ENCODE assay signal across 24 cellular contexts in genomic region chrY:12734051-12734450, GRCh38. TPM values are rescaled to one million over a fixed set of nuclear protein-coding genes. Genes with fewer than 3 reads are reported as not detected.
DNase-seq lines count a peak whose midpoint lies in the region; ATAC-seq lines count a peak whose summit lies in the region.
"Had no signal": no experiment of that assay in that cellular context is flagged by ENCODE, and none has a peak within 500 bp of the region (broad histone marks: within the 10 kb centered on the region; RNA-seq: fewer than 3 reads in every experiment).

No MANE protein-coding gene starts in this region.

- DNase-seq in D341Med (ENCODE audit: low spot score) = peak; percentile 29
- DNase-seq in M059J (ENCODE audit: low read depth) = peak; percentile 5
- peak; percentile 3 for DNase-seq in glomerular visceral epithelial cell (ENCODE audit: extremely low spot score)
- no peak for DNase-seq in stimulated activated naive B cell treated with anti-CD40 and anti-IgM and Interleukin-4, amounts not matched to agents 10 μg/mL and 1 μg/mL and 100 μg/mL, for 72 hours
- no peak for DNase-seq in stimulated activated CD4-positive, alpha-beta T cell treated with anti-CD3 and anti-CD28 coated beads, Interleukin-4, amount 100 ng/mL, for 4 hours
- DNase-seq: activated effector memory CD4-positive, alpha-beta T cell treated with Interleukin-2 at 50 U/mL for 16 hours; Caco-2; DMS79 treated with DMSO at 0.1 percent for 48 hours; head of caudate nucleus; IMR-90; kidney; lower lobe of right lung; NCI-H1048; NCI-H1694 treated with DMSO at 0.1 percent for 48 hours; NCI-H524 treated with DMSO at 0.1 percent for 48 hours; PC-9; SHP77; upper lobe of left lung had no signal

- H3K9me3 Mint-ChIP-seq in stimulated activated naive B cell treated with anti-CD40 and anti-IgM and Interleukin-4, amounts not matched to agents 10 μg/mL and 1 μg/mL and 100 μg/mL, for 72 hours = no peaks in the 10 kb centered on the region
- H3K9me3 Mint-ChIP-seq: brain, nephron had no signal

- H3K27me3 Mint-ChIP-seq in stimulated activated naive B cell treated with anti-CD40 and anti-IgM and Interleukin-4, amounts not matched to agents 10 μg/mL and 1 μg/mL and 100 μg/mL, for 72 hours = no peaks in the 10 kb centered on the region
- H3K27me3 Mint-ChIP-seq: brain had no signal

- no peak overlapping the region for H3K4me3 Mint-ChIP-seq in stimulated activated naive B cell treated with anti-CD40 and anti-IgM and Interleukin-4, amounts not matched to agents 10 μg/mL and 1 μg/mL and 100 μg/mL, for 72 hours
- H3K4me3 Mint-ChIP-seq: brain, nephron had no signal

- no peak overlapping the region for H3K27ac Mint-ChIP-seq in stimulated activated naive B cell treated with anti-CD40 and anti-IgM and Interleukin-4, amounts not matched to agents 10 μg/mL and 1 μg/mL and 100 μg/mL, for 72 hours
- H3K27ac Mint-ChIP-seq: brain, nephron had no signal

- H3K36me3 Mint-ChIP-seq in stimulated activated naive B cell treated with anti-CD40 and anti-IgM and Interleukin-4, amounts not matched to agents 10 μg/mL and 1 μg/mL and 100 μg/mL, for 72 hours = peaks cover 0 to 14% of the 10 kb centered on the region in 2 donors
- H3K36me3 Mint-ChIP-seq: brain had no signal

- peak; percentile 7 for ATAC-seq in GM19035 (IDR thresholded peaks at IDR 0.05; ENCODE audit: unreplicated experiment)
- no peak for ATAC-seq in GM19463 (IDR thresholded peaks at IDR 0.05; ENCODE audit: unreplicated experiment)
- no peak for ATAC-seq in stimulated activated naive B cell treated with anti-CD40 and anti-IgM and Interleukin-4, amounts not matched to agents 10 μg/mL and 1 μg/mL and 100 μg/mL, for 72 hours (replicated peaks)
- ATAC-seq: lower lobe of right lung had no signal

- peaks cover 0 to 11% of the 10 kb centered on the region in 2 donors for H3K4me1 Mint-ChIP-seq in stimulated activated naive B cell treated with anti-CD40 and anti-IgM and Interleukin-4, amounts not matched to agents 10 μg/mL and 1 μg/mL and 100 μg/mL, for 72 hours
- H3K4me1 Mint-ChIP-seq: brain, nephron had no signal

RNA-seq across cellular contexts. Expression of gene USP9Y, which starts 33.0 kb away (rescaled TPM):
- total RNA-seq in M059J (2014; rRNA removed; shearing (Covaris generic)) = 1.2 and 1.6 TPM in 2 replicates
- total RNA-seq: Caco-2, IMR-90, kidney, mononuclear cell, osteocyte, PC-9 had no signal

Comparison
In these comparisons a context has a peak if more than half of its experiments do, and no peak if none do; other contexts are left out.
1. DNase-seq: peak in D341Med (single experiment), M059J (single experiment) and glomerular visceral epithelial cell (single experiment); none in stimulated activated naive B cell treated with anti-CD40 and anti-IgM and Interleukin-4, amounts not matched to agents 10 μg/mL and 1 μg/mL and 100 μg/mL, for 72 hours (single experiment) and stimulated activated CD4-positive, alpha-beta T cell treated with anti-CD3 and anti-CD28 coated beads, Interleukin-4, amount 100 ng/mL, for 4 hours (0 of 2).